ENCODE assay signal across 1 cellular context in the genomic region with DNA sequence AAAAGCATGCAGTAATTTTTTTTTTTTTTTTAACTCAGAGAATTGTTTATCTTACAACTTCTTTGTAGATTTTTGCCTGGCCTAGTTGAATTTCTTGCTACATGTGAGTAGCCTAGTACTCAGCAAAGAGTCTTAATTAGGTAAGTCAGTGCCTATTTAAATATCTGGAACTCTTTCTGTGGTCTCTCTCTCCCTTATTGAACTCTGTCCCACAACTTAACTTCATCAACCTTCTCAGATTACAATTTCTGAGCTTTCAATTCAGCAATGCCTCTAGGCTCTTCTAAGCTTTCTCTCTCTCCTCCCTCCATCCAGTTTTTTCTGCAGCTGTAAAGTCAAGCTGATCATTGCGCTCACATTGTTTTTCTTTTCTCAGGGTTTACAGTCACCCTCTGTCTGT.
TF ChIP-seq lines count a peak whose summit lies in the region.

No MANE protein-coding gene starts in this region.

TF ChIP-seq in WTC11, 78 proteins besides CTCF, POLR2A, EP300 and RAD21 (continued from another document):
- TF ChIP-seq ETV6 (CRISPR knock-in tag; IDR thresholded peaks at IDR 0.05) (no peak), ELF4 (CRISPR knock-in tag; IDR thresholded peaks at IDR 0.05; ENCODE audit: low read depth) (no peak), ZNF423 (CRISPR knock-in tag; IDR thresholded peaks at IDR 0.05) (no peak), NFE2L1 (CRISPR knock-in tag; IDR thresholded peaks at IDR 0.05) (no peak)
- TF ChIP-seq, protein P1, sequence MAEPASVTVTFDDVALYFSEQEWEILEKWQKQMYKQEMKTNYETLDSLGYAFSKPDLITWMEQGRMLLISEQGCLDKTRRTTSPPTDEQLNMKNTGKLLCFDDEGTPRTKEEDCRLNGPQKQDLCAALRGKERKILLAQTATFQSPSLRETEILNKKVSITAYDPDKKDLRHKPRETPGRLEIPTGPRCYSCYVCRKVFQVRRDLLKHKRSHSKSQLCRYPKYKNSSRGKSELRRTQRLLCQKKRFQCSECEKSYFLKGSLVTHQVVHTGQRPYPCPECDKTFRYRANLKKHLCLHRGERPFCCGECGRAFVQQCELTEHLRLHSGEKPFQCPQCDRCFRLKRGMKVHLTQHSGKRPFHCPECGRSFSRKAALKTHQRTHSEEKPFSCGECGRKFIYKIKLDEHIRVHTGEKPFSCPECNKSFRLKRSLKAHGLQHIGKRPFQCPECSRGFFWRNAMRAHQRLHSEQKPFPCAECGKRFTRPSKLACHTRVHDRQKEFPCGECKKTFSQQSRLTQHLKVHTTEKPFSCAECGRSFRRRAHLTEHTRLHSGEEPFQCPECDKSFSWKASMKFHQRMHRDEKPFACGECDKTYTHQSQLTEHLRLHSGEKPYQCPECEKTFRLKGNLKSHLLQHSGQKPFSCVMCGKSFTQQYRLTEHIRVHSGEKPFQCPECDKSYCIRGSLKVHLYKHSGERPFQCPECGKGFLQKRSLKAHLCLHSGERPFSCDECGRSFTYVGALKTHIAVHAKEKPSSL (CRISPR knock-in tag; conservative IDR thresholded peaks at IDR 0.05), result no peak
- TF ChIP-seq, protein P2, sequence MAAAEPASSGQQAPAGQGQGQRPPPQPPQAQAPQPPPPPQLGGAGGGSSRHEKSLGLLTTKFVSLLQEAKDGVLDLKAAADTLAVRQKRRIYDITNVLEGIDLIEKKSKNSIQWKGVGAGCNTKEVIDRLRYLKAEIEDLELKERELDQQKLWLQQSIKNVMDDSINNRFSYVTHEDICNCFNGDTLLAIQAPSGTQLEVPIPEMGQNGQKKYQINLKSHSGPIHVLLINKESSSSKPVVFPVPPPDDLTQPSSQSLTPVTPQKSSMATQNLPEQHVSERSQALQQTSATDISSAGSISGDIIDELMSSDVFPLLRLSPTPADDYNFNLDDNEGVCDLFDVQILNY (CRISPR knock-in tag; IDR thresholded peaks at IDR 0.05), result no peak
